Comparison of ENCODE assay signal across 13 cellular contexts in the genomic region with DNA sequence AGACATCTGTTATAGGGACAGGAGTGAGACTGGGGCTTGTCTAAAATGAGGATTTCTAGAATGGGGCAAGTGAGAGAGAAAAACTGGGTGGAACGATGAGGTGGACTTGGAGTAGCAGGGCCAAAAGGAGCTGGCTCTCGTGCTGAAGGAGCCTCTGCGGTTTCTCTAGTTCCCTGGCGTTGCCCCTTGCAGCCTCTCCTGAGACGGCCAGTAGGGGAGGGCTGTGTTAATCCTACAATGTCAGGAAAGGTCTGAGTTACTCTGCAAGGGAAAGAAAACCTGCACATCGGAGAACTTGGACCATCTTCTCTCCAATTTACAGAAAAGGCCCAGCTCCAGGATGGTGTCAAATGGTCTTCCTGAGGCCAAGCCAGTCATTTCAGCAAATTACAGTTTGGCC.
DNase-seq lines count a peak whose midpoint lies in the region; ATAC-seq and TF ChIP-seq lines count a peak whose summit lies in the region.
"Had no signal": no experiment of that assay in that cellular context is flagged by ENCODE, and none has a peak within 500 bp of the region (broad histone marks: within the 10 kb centered on the region; RNA-seq: fewer than 3 reads in every experiment).

No MANE protein-coding gene starts in this region.

- H3K27ac Mint-ChIP-seq in WTC11: no peak overlapping the region
- H3K27ac Mint-ChIP-seq in stimulated activated memory B cell treated with anti-CD40 and anti-IgM and Interleukin-4, amounts not matched to agents 10 μg/mL and 1 μg/mL and 100 μg/mL, for 72 hours: no peak overlapping the region
- H3K27ac Mint-ChIP-seq: B cell; CD4-positive, CD25-positive, alpha-beta regulatory T cell; CD8-positive, alpha-beta T cell had no signal

- H3K4me1 Mint-ChIP-seq in WTC11: peaks cover 16% of the 10 kb centered on the region
- H3K4me1 Mint-ChIP-seq in stimulated activated memory B cell treated with anti-CD40 and anti-IgM and Interleukin-4, amounts not matched to agents 10 μg/mL and 1 μg/mL and 100 μg/mL, for 72 hours: no peaks in the 10 kb centered on the region
- H3K4me1 Mint-ChIP-seq: B cell had no signal

- H3K4me3 Mint-ChIP-seq in WTC11: no peak overlapping the region
- H3K4me3 Mint-ChIP-seq in stimulated activated memory B cell treated with anti-CD40 and anti-IgM and Interleukin-4, amounts not matched to agents 10 μg/mL and 1 μg/mL and 100 μg/mL, for 72 hours: no peak overlapping the region
- H3K4me3 Mint-ChIP-seq: B cell; CD4-positive, CD25-positive, alpha-beta regulatory T cell; CD8-positive, alpha-beta T cell had no signal

- ATAC-seq in WTC11 (peak; percentile 80), GM18907 (IDR thresholded peaks at IDR 0.05; ENCODE audit: unreplicated experiment) (no peak)
- ATAC-seq in stimulated activated memory B cell treated with anti-CD40 and anti-IgM and Interleukin-4, amounts not matched to agents 10 μg/mL and 1 μg/mL and 100 μg/mL, for 72 hours: no peak
- ATAC-seq: CD8-positive, alpha-beta T cell had no signal

- no peaks in the 10 kb centered on the region for H3K27me3 Mint-ChIP-seq in WTC11 (ENCODE audit: low read depth)
- no peaks in the 10 kb centered on the region for H3K27me3 Mint-ChIP-seq in stimulated activated memory B cell treated with anti-CD40 and anti-IgM and Interleukin-4, amounts not matched to agents 10 μg/mL and 1 μg/mL and 100 μg/mL, for 72 hours
- H3K27me3 Mint-ChIP-seq: B cell; CD4-positive, CD25-positive, alpha-beta regulatory T cell had no signal

- no peak for TF ChIP-seq CTCF in WTC11 (IDR thresholded peaks at IDR 0.05)

- H3K9me3 Mint-ChIP-seq in WTC11: peaks cover 20% of the 10 kb centered on the region
- H3K9me3 Mint-ChIP-seq in stimulated activated memory B cell treated with anti-CD40 and anti-IgM and Interleukin-4, amounts not matched to agents 10 μg/mL and 1 μg/mL and 100 μg/mL, for 72 hours: peaks cover 3% of the 10 kb centered on the region

- POLR2A ChIA-PET in WTC11 (lab: Charles Lee): no interaction called here

- no peaks in the 10 kb centered on the region; the same call in 1 of the 2 replicates for H3K36me3 Mint-ChIP-seq in WTC11
- no peaks in the 10 kb centered on the region for H3K36me3 Mint-ChIP-seq in stimulated activated memory B cell treated with anti-CD40 and anti-IgM and Interleukin-4, amounts not matched to agents 10 μg/mL and 1 μg/mL and 100 μg/mL, for 72 hours
- H3K36me3 Mint-ChIP-seq: CD4-positive, CD25-positive, alpha-beta regulatory T cell; CD8-positive, alpha-beta T cell had no signal

- CTCF ChIA-PET in WTC11 (lab: Charles Lee): interaction anchor here (0.6 kb wide), 1 partner anchor 11 kb away, joined by 3 read pairs; no protein-coding TSS in a partner anchor

- DNase-seq in ELF-1 (ENCODE audit: low read depth, low spot score): peak; percentile 8
- peak; percentile 13 for DNase-seq in WTC11 (ENCODE audit: low spot score)
- DNase-seq in iPS-NIHi11 (ENCODE audit: low spot score): peak; percentile 22
- DNase-seq in DMS 273 treated with DMSO at 0.1 percent for 48 hours (lab: John Stamatoyannopoulos, UW): no peak
- DNase-seq: CD4-positive, CD25-positive, alpha-beta regulatory T cell; CD8-positive, alpha-beta T cell; DMS53; DMS79 treated with DMSO at 0.1 percent for 48 hours; GOT3; HCEC 1CT had no signal

TF ChIP-seq in WTC11, 78 proteins besides CTCF, POLR2A, EP300 and RAD21 (continues in another document):
- TF ChIP-seq CREB1 (CRISPR knock-in tag; IDR thresholded peaks at IDR 0.05) (no peak), NFATC4 (CRISPR knock-in tag; IDR thresholded peaks at IDR 0.05) (no peak), FOXP1 (CRISPR knock-in tag; IDR thresholded peaks at IDR 0.05; ENCODE audit: borderline replicate concordance) (no peak), ZNF416 (CRISPR knock-in tag; IDR thresholded peaks at IDR 0.05) (no peak), IRF1 (CRISPR knock-in tag; IDR thresholded peaks at IDR 0.05) (no peak), ZBTB21 (CRISPR knock-in tag; IDR thresholded peaks at IDR 0.05; ENCODE audit: borderline replicate concordance) (no peak), MXD4 (CRISPR knock-in tag; IDR thresholded peaks at IDR 0.05; ENCODE audit: borderline replicate concordance) (no peak), ELF4 (CRISPR knock-in tag; IDR thresholded peaks at IDR 0.05; ENCODE audit: low read depth) (no peak), NFE2L1 (CRISPR knock-in tag; IDR thresholded peaks at IDR 0.05) (no peak), ZNF121 (CRISPR knock-in tag; IDR thresholded peaks at IDR 0.05) (no peak), ZNF425 (CRISPR knock-in tag; conservative IDR thresholded peaks at IDR 0.05) (no peak), ZNF671 (CRISPR knock-in tag; IDR thresholded peaks at IDR 0.05) (no peak), ZNF263 (CRISPR knock-in tag; IDR thresholded peaks at IDR 0.05; ENCODE audit: low read depth) (no peak), STAT6 (CRISPR knock-in tag; conservative IDR thresholded peaks at IDR 0.05; ENCODE audit: low read depth) (no peak), PRRX2 (CRISPR knock-in tag; IDR thresholded peaks at IDR 0.05) (no peak)
- TF ChIP-seq, protein P1, sequence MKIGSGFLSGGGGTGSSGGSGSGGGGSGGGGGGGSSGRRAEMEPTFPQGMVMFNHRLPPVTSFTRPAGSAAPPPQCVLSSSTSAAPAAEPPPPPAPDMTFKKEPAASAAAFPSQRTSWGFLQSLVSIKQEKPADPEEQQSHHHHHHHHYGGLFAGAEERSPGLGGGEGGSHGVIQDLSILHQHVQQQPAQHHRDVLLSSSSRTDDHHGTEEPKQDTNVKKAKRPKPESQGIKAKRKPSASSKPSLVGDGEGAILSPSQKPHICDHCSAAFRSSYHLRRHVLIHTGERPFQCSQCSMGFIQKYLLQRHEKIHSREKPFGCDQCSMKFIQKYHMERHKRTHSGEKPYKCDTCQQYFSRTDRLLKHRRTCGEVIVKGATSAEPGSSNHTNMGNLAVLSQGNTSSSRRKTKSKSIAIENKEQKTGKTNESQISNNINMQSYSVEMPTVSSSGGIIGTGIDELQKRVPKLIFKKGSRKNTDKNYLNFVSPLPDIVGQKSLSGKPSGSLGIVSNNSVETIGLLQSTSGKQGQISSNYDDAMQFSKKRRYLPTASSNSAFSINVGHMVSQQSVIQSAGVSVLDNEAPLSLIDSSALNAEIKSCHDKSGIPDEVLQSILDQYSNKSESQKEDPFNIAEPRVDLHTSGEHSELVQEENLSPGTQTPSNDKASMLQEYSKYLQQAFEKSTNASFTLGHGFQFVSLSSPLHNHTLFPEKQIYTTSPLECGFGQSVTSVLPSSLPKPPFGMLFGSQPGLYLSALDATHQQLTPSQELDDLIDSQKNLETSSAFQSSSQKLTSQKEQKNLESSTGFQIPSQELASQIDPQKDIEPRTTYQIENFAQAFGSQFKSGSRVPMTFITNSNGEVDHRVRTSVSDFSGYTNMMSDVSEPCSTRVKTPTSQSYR (CRISPR knock-in tag; IDR thresholded peaks at IDR 0.05): no peak
